ENCODE assay signal across 16 cellular contexts in genomic region chr15:66932634-66933024, GRCh38.
A peak's percentile ranks its signal among the peaks of the same experiment; 100 is the strongest.
DNase-seq lines count a peak whose midpoint lies in the region; ATAC-seq and TF ChIP-seq lines count a peak whose summit lies in the region.
"Had no signal": no experiment of that assay in that cellular context is flagged by ENCODE, and none has a peak within 500 bp of the region (broad histone marks: within the 10 kb centered on the region; RNA-seq: fewer than 3 reads in every experiment).

No MANE protein-coding gene starts in this region.

- BruUV-seq in PC-3 (replicated peaks; lab: Mats Ljungman, UMichigan) = no TSS peak

- no peaks in the 10 kb centered on the region for H3F3A ChIP-seq in PC-3 (ENCODE audit: low read length, unreplicated experiment)

- intact Hi-C loops in PC-3 (cut with micrococcal nuclease) = no loop called here
- intact Hi-C loops in cardiac septum (cut with DNase I) = no loop called here

- POLR2A ChIA-PET in PC-3 (lab: Charles Lee; ENCODE audit: unreplicated experiment) = interaction anchor here (0.8 kb wide), 1 partner anchor 7 kb away, joined by 3 read pairs; no protein-coding TSS in a partner anchor

- ATAC-seq in PC-3 (no peak), esophagus mucosa (peak; percentile 21)
- ATAC-seq: psoas muscle had no signal

- H2AFZ ChIP-seq in PC-3 (ENCODE audit: low read length) = no peak overlapping the region
- H2AFZ ChIP-seq in osteoblast (ENCODE audit: low read length) = no peak overlapping the region

- no peak for DNase-seq in PC-3
- no peak for DNase-seq in osteoblast (ENCODE audit: insufficient read length, low spot score, missing footprints)
- DNase-seq in MG63 = no peak
- no peak for DNase-seq in NCI-H1930 (lab: John Stamatoyannopoulos, UW)
- no peak for DNase-seq in cardiac septum (ENCODE audit: low spot score)
- no peak for DNase-seq in activated CD4-positive, alpha-beta T cell treated with anti-CD3 and anti-CD28 coated beads for 48 hours
- DNase-seq: activated CD8-positive, alpha-beta memory T cell treated with anti-CD3 and anti-CD28 coated beads, Interleukin-2, amount 50 U/mL, for 48 hours; activated naive CD4-positive, alpha-beta T cell treated with anti-CD3 and anti-CD28 coated beads, Interleukin-2, amount 10 ng/mL, durations not matched to agents 7 days and 5 days; dorsolateral prefrontal cortex; hypothalamus; Kasumi-1; NCI-H1694; psoas muscle had no signal

- H3K36me3 ChIP-seq in PC-3 (ENCODE audit: low read depth, low read length) = no peaks in the 10 kb centered on the region
- no peaks in the 10 kb centered on the region for H3K36me3 ChIP-seq in osteoblast (ENCODE audit: insufficient read depth, low read length)
- no peaks in the 10 kb centered on the region for H3K36me3 ChIP-seq in MG63
- H3K36me3 ChIP-seq: SJSA1 had no signal

- H3K4me3 ChIP-seq in PC-3 (ENCODE audit: low read length) = peak overlapping the region; percentile 41; the same call in 1 of the 2 replicates
- H3K4me3 ChIP-seq in osteoblast (ENCODE audit: insufficient read depth, low read length) = no peak overlapping the region
- no peak overlapping the region for H3K4me3 ChIP-seq in MG63
- H3K4me3 ChIP-seq: dorsolateral prefrontal cortex, psoas muscle, SJSA1 had no signal

- no peaks in the 10 kb centered on the region for H3K9me2 ChIP-seq in PC-3 (replicated peaks; ENCODE audit: low read length)

- CTCF ChIA-PET in PC-3 (lab: Charles Lee) = no interaction called here

- H3K27me3 ChIP-seq in PC-3 (ENCODE audit: low read length) (no peaks in the 10 kb centered on the region), osteoblast (ENCODE audit: insufficient read depth, low read length) (no peaks in the 10 kb centered on the region), MG63 (no peaks in the 10 kb centered on the region)
- H3K27me3 ChIP-seq: SJSA1 had no signal

- H3K9me3 ChIP-seq in PC-3 (ENCODE audit: low read length) = no peaks in the 10 kb centered on the region; the same call in 1 of the 2 replicates
- H3K9me3 ChIP-seq in osteoblast (ENCODE audit: low read depth, low read length) = peaks cover 5% of the 10 kb centered on the region
- H3K9me3 ChIP-seq in MG63 = peaks cover 13% of the 10 kb centered on the region
- H3K9me3 ChIP-seq: psoas muscle, SJSA1 had no signal

- H3K9ac ChIP-seq in PC-3 (ENCODE audit: low read length) = peak overlapping the region; percentile 47

- H3K4me2 ChIP-seq in PC-3 (ENCODE audit: low read length) (peak overlapping the region; percentile 85), osteoblast (ENCODE audit: insufficient read depth, low read length) (peak overlapping the region; percentile 71)

- TF ChIP-seq CTCF in C4-2B (conservative IDR thresholded peaks at IDR 0.05) = no peak
- no peak for TF ChIP-seq CTCF in PC-3 (conservative IDR thresholded peaks at IDR 0.05; ENCODE audit: low read depth, low read length)
- no peak for TF ChIP-seq CTCF in osteoblast (IDR thresholded peaks at IDR 0.05; ENCODE audit: extremely low read depth, low read depth, low read length)

- H3K79me2 ChIP-seq in PC-3 (ENCODE audit: low read length) (no peaks in the 10 kb centered on the region), osteoblast (ENCODE audit: insufficient read depth, low read length) (no peaks in the 10 kb centered on the region)

- H3K27ac ChIP-seq in C4-2B = peak overlapping the region; percentile 81
- peak overlapping the region; percentile 76 for H3K27ac ChIP-seq in PC-3 (ENCODE audit: low read length)
- H3K27ac ChIP-seq in osteoblast (ENCODE audit: low read depth, low read length) = no peak overlapping the region
- H3K27ac ChIP-seq: dorsolateral prefrontal cortex, psoas muscle had no signal

- H3K4me1 ChIP-seq in PC-3 (ENCODE audit: insufficient read depth, low read length) = peaks cover 34% of the 10 kb centered on the region
- peaks cover 35% of the 10 kb centered on the region for H3K4me1 ChIP-seq in osteoblast (ENCODE audit: insufficient read depth, low read length)
- H3K4me1 ChIP-seq: psoas muscle had no signal

- H4K20me1 ChIP-seq in PC-3 (ENCODE audit: low read length) = no peaks in the 10 kb centered on the region
- H4K20me1 ChIP-seq in osteoblast (ENCODE audit: insufficient read depth, low read length) = no peaks in the 10 kb centered on the region
